ENCODE assay signal across 13 cellular contexts in genomic region chr5:31059889-31060288, GRCh38.
"Had no signal": no experiment of that assay in that cellular context is flagged by ENCODE, and none has a peak within 500 bp of the region (broad histone marks: within the 10 kb centered on the region; RNA-seq: fewer than 3 reads in every experiment).

No MANE protein-coding gene starts in this region.

- H3K4me1 ChIP-seq: esophagus muscularis mucosa, gastrocnemius medialis, heart right ventricle had no signal

- H3K27ac ChIP-seq: esophagus muscularis mucosa, gastrocnemius medialis, heart right ventricle had no signal

- H3K4me3 ChIP-seq: esophagus muscularis mucosa, gastrocnemius medialis, heart right ventricle, mucosa of descending colon had no signal

- ATAC-seq: activated CD4-positive, CD25-positive, alpha-beta regulatory T cell treated with anti-CD3 and anti-CD28 coated beads, Interleukin-2, amount 50 U/mL, for 24 hours; gastrocnemius medialis; heart right ventricle; mucosa of descending colon; naive thymus-derived CD4-positive, alpha-beta T cell; stimulated activated memory B cell treated with anti-CD40 and anti-IgM and Interleukin-4, amounts not matched to agents 10 μg/mL and 1 μg/mL and 100 μg/mL, for 72 hours had no signal

- H3K27me3 ChIP-seq: esophagus muscularis mucosa, gastrocnemius medialis, heart right ventricle had no signal

- DNase-seq: activated naive CD4-positive, alpha-beta T cell treated with anti-CD3 and anti-CD28 coated beads, Interleukin-2, amount 10 ng/mL, durations not matched to agents 7 days and 5 days; central memory CD4-positive, alpha-beta T cell; cortex of kidney; effector CD4-positive, alpha-beta T cell; gastrocnemius medialis; heart right ventricle; mucosa of descending colon; naive thymus-derived CD4-positive, alpha-beta T cell; stimulated activated CD4-positive, alpha-beta T cell treated with anti-CD3 and anti-CD28 coated beads, Interleukin-2, amount 100 ng/mL, for 48 hours; T-helper 9 cell had no signal

- H3K9me3 ChIP-seq: esophagus muscularis mucosa, gastrocnemius medialis, heart right ventricle, mucosa of descending colon had no signal

- H3K36me3 ChIP-seq: esophagus muscularis mucosa, gastrocnemius medialis, heart right ventricle had no signal
